14 cellular contexts compared by ENCODE assay signal in the genomic region with DNA sequence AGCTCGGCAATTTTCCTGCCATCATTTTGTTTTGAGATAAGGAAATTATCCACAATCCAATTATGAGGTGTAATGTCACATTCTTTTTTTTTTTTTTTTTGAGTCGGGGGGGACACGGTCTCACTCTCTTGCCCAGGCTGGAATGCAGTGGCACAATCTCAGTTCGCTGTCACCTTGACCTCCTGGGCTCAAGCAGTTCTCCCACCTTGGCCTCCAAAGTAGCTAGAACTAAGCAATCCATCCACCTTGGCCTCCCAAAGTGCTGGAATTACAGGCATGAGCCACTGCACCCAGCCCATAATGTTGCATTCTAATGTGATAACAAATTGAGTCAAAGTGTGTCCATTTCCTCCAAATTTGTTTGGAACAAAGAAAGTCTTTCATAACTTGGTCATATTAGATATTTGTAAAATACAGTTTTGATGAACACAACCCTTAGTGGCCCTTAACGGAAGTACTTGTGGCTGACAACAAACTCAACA.
DNase-seq lines count a peak whose midpoint lies in the region; ATAC-seq and TF ChIP-seq lines count a peak whose summit lies in the region.
"Had no signal": no experiment of that assay in that cellular context is flagged by ENCODE, and none has a peak within 500 bp of the region (broad histone marks: within the 10 kb centered on the region; RNA-seq: fewer than 3 reads in every experiment).

No MANE protein-coding gene starts in this region.

- no peaks in the 10 kb centered on the region for H3K36me3 ChIP-seq in body of pancreas (replicated peaks in 1 of 2; ENCODE audit: insufficient read depth in 1 of 2, low read depth in 2 of 2)
- no peaks in the 10 kb centered on the region for H3K36me3 ChIP-seq in uterus

- 49 to 54% methylated on average over 5 of the region's 5 CpGs for WGBS in body of pancreas, 2 donors

- ATAC-seq in body of pancreas = no peak

- H3K27me3 Mint-ChIP-seq in nephron (ENCODE audit: low read depth) = peaks cover 34% of the 10 kb centered on the region

- H3K9me3 ChIP-seq in body of pancreas = no peaks in the 10 kb centered on the region
- no peaks in the 10 kb centered on the region for H3K9me3 ChIP-seq in uterus

- H3K27ac ChIP-seq in body of pancreas = peak overlapping the region; percentile 48 to 89 (median 86)
- peak overlapping the region; percentile 68 to 74 for H3K27ac ChIP-seq in uterus
- H3K27ac ChIP-seq: C4-2B, SK-N-MC had no signal

- H3K27me3 ChIP-seq in body of pancreas = no peaks in the 10 kb centered on the region
- H3K27me3 ChIP-seq in uterus = no peaks in the 10 kb centered on the region

- H3K4me3 ChIP-seq in body of pancreas (no peak overlapping the region), uterus (no peak overlapping the region)
- H3K4me3 ChIP-seq: SK-N-MC had no signal

- TF ChIP-seq CTCF in body of pancreas (IDR thresholded peaks at IDR 0.05) = peak in 2 of 7 experiments; percentile 8 to 10
- no peak for TF ChIP-seq CTCF in nephron (IDR thresholded peaks at IDR 0.05; ENCODE audit: unreplicated experiment in 3 of 3)
- no peak for TF ChIP-seq CTCF in uterus (IDR thresholded peaks at IDR 0.05)

- H3K4me1 ChIP-seq in body of pancreas (peaks cover 61% of the 10 kb centered on the region), uterus (peaks cover 0 to 8% of the 10 kb centered on the region in 2 donors)

- H3K4me3 Mint-ChIP-seq in nephron = peak overlapping the region in 1 of 3 experiments; percentile 61
- H3K4me3 Mint-ChIP-seq: stimulated activated naive CD8-positive, alpha-beta T cell treated with anti-CD3 and anti-CD28 coated beads, Interleukin-15, Interleukin-2, amounts not matched to agents 100 ng/mL and 50 ng/mL, for 24 hours had no signal

- no peaks in the 10 kb centered on the region for H3K9me3 Mint-ChIP-seq in nephron

- peak overlapping the region; percentile 50 to 84 (median 77) for H3K27ac Mint-ChIP-seq in nephron
- H3K27ac Mint-ChIP-seq: stimulated activated naive CD8-positive, alpha-beta T cell treated with anti-CD3 and anti-CD28 coated beads, Interleukin-15, Interleukin-2, amounts not matched to agents 100 ng/mL and 50 ng/mL, for 24 hours had no signal

- intact Hi-C loops in body of pancreas (cut with DNase I) (no loop called here), cardiac septum (cut with DNase I) (loop anchor here (5.0 kb wide), 1 partner anchor 145 kb away; the partner anchor contains the start of gene AFDN), uterus (cut with DNase I; ENCODE audit: low total_unique reads) (no loop called here)

- H3K4me1 Mint-ChIP-seq in nephron = peaks cover 51% of the 10 kb centered on the region

- peak in 2 of 4 donors; percentile 50 to 65 for DNase-seq in body of pancreas
- DNase-seq in cardiac septum (ENCODE audit: low spot score) = peak; percentile 55
- no peak for DNase-seq in uterus
- no peak for DNase-seq in NCI-H146 (lab: John Stamatoyannopoulos, UW)
- no peak for DNase-seq in CD1c-positive myeloid dendritic cell (ENCODE audit: extremely low spot score)
- no peak for DNase-seq in epidermal melanocyte (ENCODE audit: insufficient read length, low spot score)
- DNase-seq: activated naive CD4-positive, alpha-beta T cell treated with anti-CD3 and anti-CD28 coated beads, Interleukin-2, amount 50 U/mL, for 16 hours; NCI-H187; NCI-H446; stimulated activated CD4-positive, alpha-beta T cell treated with anti-CD3 and anti-CD28 coated beads, Interleukin-12 subunit alpha, Interleukin-12 subunit beta, amount 100 ng/mL, for 4 hours had no signal

- H3K36me3 Mint-ChIP-seq in nephron (ENCODE audit: low read depth) = no peaks in the 10 kb centered on the region

- TF ChIP-seq POLR2A in body of pancreas (IDR thresholded peaks at IDR 0.05) (no peak), uterus (IDR thresholded peaks at IDR 0.05) (no peak)
